Comparison of ENCODE assay signal across 8 cellular contexts in genomic region chr16:17476414-17477259, GRCh38. TPM values are rescaled to one million over a fixed set of nuclear protein-coding genes. Genes with fewer than 3 reads are reported as not detected.
DNase-seq lines count a peak whose midpoint lies in the region; ATAC-seq, FAIRE-seq and TF ChIP-seq lines count a peak whose summit lies in the region.

No MANE protein-coding gene starts in this region.

- H3K9me3 ChIP-seq in BLaER1 (0 out of 2 replicates have a peak, but pooled peaks cover 6% of the 10 kb centered on the region), lower lobe of right lung (no peaks in the 10 kb centered on the region), vagina (no peaks in the 10 kb centered on the region)

- H3K4me1 ChIP-seq in BLaER1 (peaks cover 60% of the 10 kb centered on the region), lower lobe of right lung (peaks cover 4% of the 10 kb centered on the region), vagina (peaks cover 24% of the 10 kb centered on the region)

- no peak for FAIRE-seq in GM19239 (lab: Jason Lieb, UNC)

- H3K4me2 ChIP-seq in BLaER1, result peak overlapping the region; percentile 40

- peak; percentile 50 for TF ChIP-seq CTCF in lower lobe of right lung (IDR thresholded peaks at IDR 0.05)
- TF ChIP-seq CTCF in vagina (IDR thresholded peaks at IDR 0.05), result peak in 2 of 3 experiments; percentile 43 to 63

- peak; percentile 63 to 68 for ATAC-seq in lower lobe of right lung

- no peak overlapping the region for H3K27ac ChIP-seq in BLaER1
- H3K27ac ChIP-seq in lower lobe of right lung, result no peak overlapping the region
- H3K27ac ChIP-seq in vagina, result no peak overlapping the region

- no peaks in the 10 kb centered on the region for H3K27me3 ChIP-seq in BLaER1
- H3K27me3 ChIP-seq in lower lobe of right lung (ENCODE audit: low read depth), result peaks cover 23% of the 10 kb centered on the region
- no peaks in the 10 kb centered on the region for H3K27me3 ChIP-seq in vagina

- H3K9ac ChIP-seq in BLaER1, result 0 out of 2 replicates have a peak overlapping the region, but pooled peaks have one; percentile 15

- DNase-seq in GM19239 (ENCODE audit: insufficient read length, low spot score) (peak; percentile 46), NCI-H1105 treated with DMSO at 0.1 percent for 48 hours (lab: John Stamatoyannopoulos, UW) (peak; percentile 66), UCSD-AML1 (lab: John Stamatoyannopoulos, UW; ENCODE audit: unreplicated experiment) (peak; percentile 29), dedifferentiated amniotic fluid mesenchymal stem cell (ENCODE audit: extremely low spot score) (peak; percentile 68), lower lobe of right lung (no peak), vagina (ENCODE audit: extremely low spot score in 2 of 2) (no peak), NCI-H446 treated with DMSO at 0.1 percent for 48 hours (lab: John Stamatoyannopoulos, UW) (no peak)

- no peak for TF ChIP-seq POLR2A in vagina (IDR thresholded peaks at IDR 0.05)

- no peak overlapping the region for H3K4me3 ChIP-seq in BLaER1
- no peak overlapping the region for H3K4me3 ChIP-seq in lower lobe of right lung
- no peak overlapping the region for H3K4me3 ChIP-seq in vagina

- H4K20me1 ChIP-seq in BLaER1, result peaks cover 2% of the 10 kb centered on the region; the same call in 1 of the 2 replicates

- no peaks in the 10 kb centered on the region for H3K36me3 ChIP-seq in BLaER1
- no peaks in the 10 kb centered on the region for H3K36me3 ChIP-seq in lower lobe of right lung
- H3K36me3 ChIP-seq in vagina, result no peaks in the 10 kb centered on the region

- intact Hi-C loops in lower lobe of right lung (cut with DNase I) (no loop called here), vagina (cut with DNase I) (no loop called here)

RNA-seq across cellular contexts. Expression of gene XYLT1, which starts 5.9 kb away (rescaled TPM):
- 9.0 TPM for total RNA-seq in lower lobe of right lung
- 27.3 TPM for total RNA-seq in vagina

Comparison
In these comparisons a context has a peak if more than half of its experiments do, and no peak if none do; other contexts are left out.
1. DNase-seq: peak in GM19239 (single experiment), NCI-H1105 treated with DMSO at 0.1 percent for 48 hours (single experiment), UCSD-AML1 (single experiment) and dedifferentiated amniotic fluid mesenchymal stem cell (single experiment); none in lower lobe of right lung (single experiment), vagina (0 of 2) and NCI-H446 treated with DMSO at 0.1 percent for 48 hours (single experiment).